Comparison of ENCODE assay signal across 22 cellular contexts in genomic region chr14:104335176-104335575, GRCh38.
"Had no signal": no experiment of that assay in that cellular context is flagged by ENCODE, and none has a peak within 500 bp of the region (broad histone marks: within the 10 kb centered on the region; RNA-seq: fewer than 3 reads in every experiment).

No MANE protein-coding gene starts in this region.

- H3K36me3 Mint-ChIP-seq: brain had no signal

- H3K4me3 Mint-ChIP-seq: activated CD4-positive, alpha-beta memory T cell treated with anti-CD3 and anti-CD28 coated beads for 36 hours; activated CD4-positive, alpha-beta T cell treated with anti-CD3 and anti-CD28 coated beads, Interleukin-2, amount 10 ng/mL, durations not matched to agents 7 days and 5 days; activated naive CD4-positive, alpha-beta T cell treated with anti-CD3 and anti-CD28 coated beads for 36 hours; activated naive CD8-positive, alpha-beta T cell; activated T-helper 17 cell treated with anti-CD3 and anti-CD28 coated beads, Interleukin-2, amount 50 U/mL, for 72 hours; central memory CD8-positive, alpha-beta T cell had no signal

- H3K27ac Mint-ChIP-seq: activated CD4-positive, alpha-beta memory T cell treated with anti-CD3 and anti-CD28 coated beads for 36 hours; activated CD4-positive, alpha-beta T cell treated with anti-CD3 and anti-CD28 coated beads, Interleukin-2, amount 10 ng/mL, durations not matched to agents 7 days and 5 days; activated naive CD4-positive, alpha-beta T cell treated with anti-CD3 and anti-CD28 coated beads for 36 hours; activated naive CD8-positive, alpha-beta T cell; activated T-helper 17 cell treated with anti-CD3 and anti-CD28 coated beads, Interleukin-2, amount 50 U/mL, for 72 hours had no signal

- H3K4me1 Mint-ChIP-seq: activated CD4-positive, alpha-beta T cell treated with anti-CD3 and anti-CD28 coated beads, Interleukin-2, amount 10 ng/mL, durations not matched to agents 7 days and 5 days; activated T-helper 17 cell treated with anti-CD3 and anti-CD28 coated beads, Interleukin-2, amount 50 U/mL, for 72 hours; central memory CD8-positive, alpha-beta T cell had no signal

- DNase-seq: activated CD4-positive, alpha-beta memory T cell treated with anti-CD3 and anti-CD28 coated beads for 36 hours; activated CD4-positive, alpha-beta T cell treated with anti-CD3 and anti-CD28 coated beads, Interleukin-2, amount 10 ng/mL, durations not matched to agents 7 days and 5 days; activated CD4-positive, CD25-positive, alpha-beta regulatory T cell; activated gamma-delta T cell; activated naive CD4-positive, alpha-beta T cell treated with anti-CD3 and anti-CD28 coated beads for 36 hours; activated T-cell treated with anti-CD3 and anti-CD28 coated beads, Interleukin-2, amount 50 U/mL, for 48 hours; amygdala; MG63; MV-4-11; NCI-H1105; NCI-H1436; NCI-H1694 treated with DMSO at 0.1 percent for 48 hours; NCI-H2029 treated with DMSO at 0.1 percent for 48 hours; NCI-H510A treated with DMSO at 0.1 percent for 48 hours; NCI-H69; SJCRH30; SK-N-SH had no signal

- ATAC-seq: activated T-helper 17 cell treated with anti-CD3 and anti-CD28 coated beads, Interleukin-2, amount 50 U/mL, for 72 hours; Right ventricle myocardium inferior had no signal
